ENCODE assay signal across 9 cellular contexts in genomic region chr22:46085831-46086576, GRCh38.
DNase-seq lines count a peak whose midpoint lies in the region; ATAC-seq and TF ChIP-seq lines count a peak whose summit lies in the region.
"Had no signal": no experiment of that assay in that cellular context is flagged by ENCODE, and none has a peak within 500 bp of the region (broad histone marks: within the 10 kb centered on the region; RNA-seq: fewer than 3 reads in every experiment).

No MANE protein-coding gene starts in this region.

- H3K9ac ChIP-seq in BLaER1: 0 out of 2 replicates have a peak overlapping the region, but pooled peaks have one; percentile 14

- no peak for TF ChIP-seq CTCF in fibroblast of pulmonary artery (IDR thresholded peaks at IDR 0.05; ENCODE audit: low read length, missing control alignments)
- no peak for TF ChIP-seq CTCF in prostate gland (IDR thresholded peaks at IDR 0.05)

- H3K27ac ChIP-seq in BLaER1: no peak overlapping the region
- H3K27ac ChIP-seq in SJSA1: peak overlapping the region; percentile 92
- H3K27ac ChIP-seq in prostate gland: peak overlapping the region; percentile 96 to 99

- peaks cover 63% of the 10 kb centered on the region for H3K36me3 ChIP-seq in BLaER1
- peaks cover 100% of the 10 kb centered on the region for H3K36me3 ChIP-seq in SJSA1
- H3K36me3 ChIP-seq in prostate gland: no peaks in the 10 kb centered on the region

- WGBS in prostate gland: 62% methylated on average over 37 of the region's 37 CpGs

- peak; percentile 44 for TF ChIP-seq POLR2A in prostate gland (IDR thresholded peaks at IDR 0.05)

- no peak overlapping the region for H3K4me2 ChIP-seq in BLaER1

- intact Hi-C loops in prostate gland (cut with DNase I): no loop called here

- peaks cover 100% of the 10 kb centered on the region for H4K20me1 ChIP-seq in BLaER1

- ATAC-seq in GM21367 (IDR thresholded peaks at IDR 0.05; ENCODE audit: unreplicated experiment) (no peak), HG03442 (IDR thresholded peaks at IDR 0.05; ENCODE audit: unreplicated experiment) (no peak)

- peaks cover 41% of the 10 kb centered on the region for H3K4me1 ChIP-seq in BLaER1
- peaks cover 82% of the 10 kb centered on the region for H3K4me1 ChIP-seq in SJSA1 (replicated peaks)
- H3K4me1 ChIP-seq in prostate gland (replicated peaks): peaks cover 67% of the 10 kb centered on the region

- DNase-seq in SJSA1 (ENCODE audit: low read depth in 1 of 2, low spot score in 2 of 2) (peak; percentile 93 to 96), fibroblast of pulmonary artery (ENCODE audit: low read depth) (peak; percentile 51), prostate gland (ENCODE audit: low spot score) (peak; percentile 81), NCI-H1694 treated with DMSO at 0.1 percent for 48 hours (lab: John Stamatoyannopoulos, UW) (no peak), GF-D8 (lab: John Stamatoyannopoulos, UW) (no peak)
- DNase-seq: NCI-H1105 had no signal

- no peak overlapping the region for H3K4me3 ChIP-seq in BLaER1
- H3K4me3 ChIP-seq in SJSA1: peak overlapping the region; percentile 88
- H3K4me3 ChIP-seq in fibroblast of pulmonary artery (replicated peaks; ENCODE audit: low read depth, low read length): no peak overlapping the region
- peak overlapping the region in 1 of 2 donors; percentile 7 for H3K4me3 ChIP-seq in prostate gland

- no peaks in the 10 kb centered on the region for H3K27me3 ChIP-seq in BLaER1
- H3K27me3 ChIP-seq in SJSA1 (replicated peaks): 0 out of 2 replicates have a peak, but pooled peaks cover 4% of the 10 kb centered on the region
- no peaks in the 10 kb centered on the region for H3K27me3 ChIP-seq in prostate gland (replicated peaks; ENCODE audit: insufficient read depth)

- H3K9me3 ChIP-seq in BLaER1 (no peaks in the 10 kb centered on the region), SJSA1 (replicated peaks) (no peaks in the 10 kb centered on the region), prostate gland (no peaks in the 10 kb centered on the region)

Comparison
In these comparisons a context has a peak if more than half of its experiments do, and no peak if none do; other contexts are left out.
1. DNase-seq: peak in SJSA1 (2 of 2), fibroblast of pulmonary artery (single experiment) and prostate gland (single experiment); none in NCI-H1694 treated with DMSO at 0.1 percent for 48 hours (single experiment) and GF-D8 (single experiment).